In genomic region chr5:36444582-36444999, GRCh38 we compare ENCODE assay signal across 8 cellular contexts.
DNase-seq lines count a peak whose midpoint lies in the region; ATAC-seq, FAIRE-seq and TF ChIP-seq lines count a peak whose summit lies in the region.

No MANE protein-coding gene starts in this region.

- no peak for TF ChIP-seq CTCF in heart left ventricle (IDR thresholded peaks at IDR 0.05)

- TF ChIP-seq POLR2A in heart left ventricle (IDR thresholded peaks at IDR 0.05) (no peak), GM18505 (IDR thresholded peaks at IDR 0.05; ENCODE audit: borderline replicate concordance, extremely low read depth, insufficient read depth, insufficient read length) (no peak)

- H3K27me3 ChIP-seq in heart left ventricle (no peaks in the 10 kb centered on the region), small intestine (ENCODE audit: control insufficient read depth in 2 of 2, insufficient read depth in 2 of 2, low read length in 2 of 2) (no peaks in the 10 kb centered on the region)

- H3K27ac ChIP-seq in heart left ventricle (no peak overlapping the region), small intestine (ENCODE audit: low read depth in 1 of 2, low read length in 1 of 2) (no peak overlapping the region)

- FAIRE-seq in small intestine (lab: Jason Lieb, UNC) = no peak

- peaks cover 0 to 12% (median 0%) of the 10 kb centered on the region in 12 donors for H3K4me1 ChIP-seq in heart left ventricle
- no peaks in the 10 kb centered on the region for H3K4me1 ChIP-seq in small intestine (ENCODE audit: control insufficient read depth in 2 of 2, insufficient read depth in 1 of 2, low read depth in 1 of 2, low read length in 1 of 2)

- ATAC-seq in heart left ventricle (peak; percentile 30 to 58 (median 36)), HG03159 (IDR thresholded peaks at IDR 0.05; ENCODE audit: unreplicated experiment) (no peak), GM18505 (IDR thresholded peaks at IDR 0.05; ENCODE audit: unreplicated experiment) (no peak)

- no peak overlapping the region for H3K4me3 ChIP-seq in heart left ventricle
- no peak overlapping the region for H3K4me3 ChIP-seq in small intestine (ENCODE audit: low read depth in 1 of 2, low read length in 2 of 2)

- WGBS in heart left ventricle, 4 donors = 67 to 72% (median 71%) methylated on average over 6 of the region's 6 CpGs
- 61 to 69% (median 62%) methylated on average over 6 of the region's 6 CpGs for WGBS in small intestine, 3 donors

- H3K9me3 ChIP-seq in heart left ventricle (no peaks in the 10 kb centered on the region), small intestine (ENCODE audit: control insufficient read depth, low read depth) (no peaks in the 10 kb centered on the region)

- intact Hi-C loops in heart left ventricle (cut with DNase I) = no loop called here

- H3K36me3 ChIP-seq in heart left ventricle = no peaks in the 10 kb centered on the region
- H3K36me3 ChIP-seq in small intestine (ENCODE audit: control insufficient read depth in 2 of 2, insufficient read depth in 2 of 2, low read length in 2 of 2) = no peaks in the 10 kb centered on the region

- peak; percentile 35 for DNase-seq in EL
- peak; percentile 83 for DNase-seq in astrocyte of the hippocampus (ENCODE audit: low read depth, low spot score)
- peak in 3 of 5 donors; percentile 32 to 62 (median 37) for DNase-seq in heart left ventricle
- peak; percentile 67 for DNase-seq in putamen (ENCODE audit: low spot score)
- DNase-seq in HPDE6-E6E7 (ENCODE audit: extremely low spot score) = no peak
- no peak for DNase-seq in small intestine

Comparison
In these comparisons a context has a peak if more than half of its experiments do, and no peak if none do; other contexts are left out.
1. DNase-seq: peak in EL (single experiment), astrocyte of the hippocampus (single experiment), heart left ventricle (3 of 5) and putamen (single experiment); none in HPDE6-E6E7 (single experiment) and small intestine (single experiment).
2. ATAC-seq: peak in heart left ventricle (4 of 4); none in HG03159 (single experiment) and GM18505 (single experiment).